ENCODE assay signal across 8 cellular contexts in genomic region chr9:35656841-35657326, GRCh38. TPM values are rescaled to one million over a fixed set of nuclear protein-coding genes. Genes with fewer than 3 reads are reported as not detected.
DNase-seq lines count a peak whose midpoint lies in the region; ATAC-seq lines count a peak whose summit lies in the region.

No MANE protein-coding gene starts in this region.

- peaks cover 4% of the 10 kb centered on the region for H3K27me3 Mint-ChIP-seq in T-helper 1 cell treated with Interleukin-12 subunit alpha and Interleukin-12 subunit beta and Interleukin-4 antibody, amounts not matched to agents 30 μg/mL and 1 μg/mL, for 36 hours (ENCODE audit: low read depth)

- peak overlapping the region; percentile 100 for H3K27ac ChIP-seq in layer of hippocampus (ENCODE audit: low read depth, low read length)
- H3K27ac ChIP-seq in temporal lobe (ENCODE audit: low read depth, low read length), result peak overlapping the region; percentile 98

- peaks cover 22% of the 10 kb centered on the region for H3K36me3 Mint-ChIP-seq in T-helper 1 cell treated with Interleukin-12 subunit alpha and Interleukin-12 subunit beta and Interleukin-4 antibody, amounts not matched to agents 30 μg/mL and 1 μg/mL, for 36 hours (ENCODE audit: low read depth)

- ATAC-seq in GM18502 (IDR thresholded peaks at IDR 0.05; ENCODE audit: poor library complexity, unreplicated experiment) (no peak), HG03439 (IDR thresholded peaks at IDR 0.05; ENCODE audit: unreplicated experiment) (no peak)

- DNase-seq in T-helper 1 cell, result no peak
- DNase-seq in amniotic epithelial cell (ENCODE audit: low read depth), result peak; percentile 76
- no peak for DNase-seq in COLO668 (lab: John Stamatoyannopoulos, UW; ENCODE audit: unreplicated experiment)

- H3K27ac Mint-ChIP-seq in T-helper 1 cell treated with Interleukin-12 subunit alpha and Interleukin-12 subunit beta and Interleukin-4 antibody, amounts not matched to agents 30 μg/mL and 1 μg/mL, for 36 hours, result peak overlapping the region; percentile 100

- H3K4me3 Mint-ChIP-seq in T-helper 1 cell treated with Interleukin-12 subunit alpha and Interleukin-12 subunit beta and Interleukin-4 antibody, amounts not matched to agents 30 μg/mL and 1 μg/mL, for 36 hours, result peak overlapping the region; percentile 75

- H3K4me1 Mint-ChIP-seq in T-helper 1 cell treated with Interleukin-12 subunit alpha and Interleukin-12 subunit beta and Interleukin-4 antibody, amounts not matched to agents 30 μg/mL and 1 μg/mL, for 36 hours (ENCODE audit: low read depth), result peaks cover 52% of the 10 kb centered on the region

- no peaks in the 10 kb centered on the region for H3K27me3 ChIP-seq in layer of hippocampus (ENCODE audit: control insufficient read depth, insufficient read depth, low read length)

- H3K9me3 Mint-ChIP-seq in T-helper 1 cell treated with Interleukin-12 subunit alpha and Interleukin-12 subunit beta and Interleukin-4 antibody, amounts not matched to agents 30 μg/mL and 1 μg/mL, for 36 hours, result no peaks in the 10 kb centered on the region

RNA-seq across cellular contexts. Expression of gene RMRP, which starts 0.9 kb away (rescaled TPM):
- 65,531 TPM for total RNA-seq in temporal lobe

RNA-seq across cellular contexts. Expression of gene CCDC107, which starts 1.2 kb away (rescaled TPM):
- total RNA-seq in temporal lobe, result 7.9 TPM

RNA-seq across cellular contexts. Expression of gene SIT1, which starts 6.2 kb away (rescaled TPM):
- total RNA-seq in temporal lobe, result not detected

RNA-seq across cellular contexts. Expression of gene ARHGEF39, which starts 8.1 kb away (rescaled TPM):
- total RNA-seq in temporal lobe, result 0.25 TPM

RNA-seq across cellular contexts. Expression of gene CA9, which starts 16.8 kb away (rescaled TPM):
- total RNA-seq in temporal lobe, result 0.98 TPM
